ENCODE assay signal across 8 cellular contexts in genomic region chr10:72263613-72264241, GRCh38. TPM values are rescaled to one million over a fixed set of nuclear protein-coding genes. Genes with fewer than 3 reads are reported as not detected.
A peak's percentile ranks its signal among the peaks of the same experiment; 100 is the strongest.
DNase-seq lines count a peak whose midpoint lies in the region; ATAC-seq and TF ChIP-seq lines count a peak whose summit lies in the region.

No MANE protein-coding gene starts in this region.

- H3K27me3 Mint-ChIP-seq in activated CD4-positive, alpha-beta T cell treated with anti-CD3 and anti-CD28 coated beads, Interleukin-2, amount 10 ng/mL, durations not matched to agents 7 days and 5 days = no peaks in the 10 kb centered on the region
- peaks cover 1% of the 10 kb centered on the region for H3K27me3 Mint-ChIP-seq in glutamatergic neuron (ENCODE audit: unreplicated experiment)

- no peak for ATAC-seq in HG02763 (IDR thresholded peaks at IDR 0.05; ENCODE audit: unreplicated experiment)
- no peak for ATAC-seq in HG03196 (IDR thresholded peaks at IDR 0.05; ENCODE audit: unreplicated experiment)

- no peaks in the 10 kb centered on the region for H3K9me3 ChIP-seq in stomach smooth muscle (ENCODE audit: control insufficient read depth in 2 of 2, low read length in 2 of 2)

- no peaks in the 10 kb centered on the region for H3K9me3 Mint-ChIP-seq in activated CD4-positive, alpha-beta T cell treated with anti-CD3 and anti-CD28 coated beads, Interleukin-2, amount 10 ng/mL, durations not matched to agents 7 days and 5 days
- H3K9me3 Mint-ChIP-seq in glutamatergic neuron (ENCODE audit: unreplicated experiment) = peaks cover 10% of the 10 kb centered on the region

- H3K36me3 Mint-ChIP-seq in activated CD4-positive, alpha-beta T cell treated with anti-CD3 and anti-CD28 coated beads, Interleukin-2, amount 10 ng/mL, durations not matched to agents 7 days and 5 days (ENCODE audit: low read depth) = no peaks in the 10 kb centered on the region
- H3K36me3 Mint-ChIP-seq in glutamatergic neuron (ENCODE audit: unreplicated experiment) = no peaks in the 10 kb centered on the region

- H3K4me3 ChIP-seq in stomach smooth muscle (ENCODE audit: low read length in 2 of 2) = no peak overlapping the region

- peaks cover 55% of the 10 kb centered on the region for H3K4me1 Mint-ChIP-seq in activated CD4-positive, alpha-beta T cell treated with anti-CD3 and anti-CD28 coated beads, Interleukin-2, amount 10 ng/mL, durations not matched to agents 7 days and 5 days
- H3K4me1 Mint-ChIP-seq in glutamatergic neuron (ENCODE audit: low read depth, unreplicated experiment) = peaks cover 23% of the 10 kb centered on the region

- no peak overlapping the region for H3K9ac ChIP-seq in stomach smooth muscle (ENCODE audit: low read length in 2 of 2)

- CTCF ChIA-PET in activated CD4-positive, alpha-beta T cell treated with anti-CD3 and anti-CD28 coated beads, Interleukin-2, amount 10 ng/mL, durations not matched to agents 7 days and 5 days (lab: Charles Lee) = interaction anchor here (0.8 to 2.4 kb wide), 7 partner anchors 8 to 215 kb away, joined by 3 to 7 read pairs (median 4); no protein-coding TSS in a partner anchor

- TF ChIP-seq CTCF in glutamatergic neuron (IDR thresholded peaks at IDR 0.05; ENCODE audit: partially characterized antibody, unreplicated experiment) = no peak

- peak overlapping the region; percentile 13 for H3K4me3 Mint-ChIP-seq in activated CD4-positive, alpha-beta T cell treated with anti-CD3 and anti-CD28 coated beads, Interleukin-2, amount 10 ng/mL, durations not matched to agents 7 days and 5 days
- H3K4me3 Mint-ChIP-seq in glutamatergic neuron (ENCODE audit: unreplicated experiment) = no peak overlapping the region

- peaks cover 34% of the 10 kb centered on the region for H3K4me1 ChIP-seq in stomach smooth muscle (ENCODE audit: control insufficient read depth, insufficient read depth, low read length)

- H3K27me3 ChIP-seq in stomach smooth muscle (ENCODE audit: control insufficient read depth in 1 of 2, insufficient read depth in 2 of 2, low read length in 2 of 2) = no peaks in the 10 kb centered on the region

- peak overlapping the region; percentile 24 for H3K27ac ChIP-seq in stomach smooth muscle (ENCODE audit: low read length)

- H3K27ac Mint-ChIP-seq in activated CD4-positive, alpha-beta T cell treated with anti-CD3 and anti-CD28 coated beads, Interleukin-2, amount 10 ng/mL, durations not matched to agents 7 days and 5 days = peak overlapping the region; percentile 83
- no peak overlapping the region for H3K27ac Mint-ChIP-seq in glutamatergic neuron (ENCODE audit: unreplicated experiment)

- H3K36me3 ChIP-seq in stomach smooth muscle (ENCODE audit: control insufficient read depth in 2 of 2, insufficient read depth in 2 of 2, low read length in 2 of 2) = no peaks in the 10 kb centered on the region

- peak; percentile 39 for DNase-seq in activated CD4-positive, alpha-beta T cell treated with anti-CD3 and anti-CD28 coated beads, Interleukin-2, amount 10 ng/mL, durations not matched to agents 7 days and 5 days
- DNase-seq in activated CD4-positive, alpha-beta T cell treated with anti-CD3 and anti-CD28 coated beads for 1 hour = no peak
- DNase-seq in NCI-H774 (lab: John Stamatoyannopoulos, UW) = peak; percentile 87
- peak; percentile 66 for DNase-seq in dermis blood vessel endothelial cell
- DNase-seq in glutamatergic neuron = no peak

- POLR2A ChIA-PET in activated CD4-positive, alpha-beta T cell treated with anti-CD3 and anti-CD28 coated beads, Interleukin-2, amount 10 ng/mL, durations not matched to agents 7 days and 5 days (lab: Charles Lee) = interaction anchor here (0.7 kb wide), 1 partner anchor 14 kb away, joined by 3 read pairs; no protein-coding TSS in a partner anchor

RNA-seq across cellular contexts. Expression of gene DDIT4, which starts 10.0 kb away (rescaled TPM):
- 100 to 1,000 TPM; 166 to 189 TPM for total RNA-seq in activated CD4-positive, alpha-beta T cell treated with anti-CD3 and anti-CD28 coated beads, Interleukin-2, amount 10 ng/mL, durations not matched to agents 7 days and 5 days
- 146 and 173 TPM in 2 replicates for total RNA-seq in dermis blood vessel endothelial cell
- total RNA-seq in glutamatergic neuron (ENCODE audit: unreplicated experiment) = 153 TPM

RNA-seq across cellular contexts. Expression of gene ASCC1, which starts 47.7 kb away (rescaled TPM):
- total RNA-seq in activated CD4-positive, alpha-beta T cell treated with anti-CD3 and anti-CD28 coated beads, Interleukin-2, amount 10 ng/mL, durations not matched to agents 7 days and 5 days = 10 to 100 TPM; 24.8 to 35.6 TPM
- total RNA-seq in dermis blood vessel endothelial cell (33.5 and 38.3 TPM in 2 replicates), glutamatergic neuron (ENCODE audit: unreplicated experiment) (33.3 TPM)

RNA-seq across cellular contexts. Expression of gene ANAPC16, which starts 47.9 kb away (rescaled TPM):
- 10 to 100 TPM; 82.9 to 87.1 TPM for total RNA-seq in activated CD4-positive, alpha-beta T cell treated with anti-CD3 and anti-CD28 coated beads, Interleukin-2, amount 10 ng/mL, durations not matched to agents 7 days and 5 days
- total RNA-seq in dermis blood vessel endothelial cell (51.5 and 54.5 TPM in 2 replicates), glutamatergic neuron (ENCODE audit: unreplicated experiment) (37.0 TPM)

Comparison
In these comparisons a context has a peak if more than half of its experiments do, and no peak if none do; other contexts are left out.
1. DNase-seq: peak in activated CD4-positive, alpha-beta T cell treated with anti-CD3 and anti-CD28 coated beads, Interleukin-2, amount 10 ng/mL, durations not matched to agents 7 days and 5 days (single experiment), NCI-H774 (single experiment) and dermis blood vessel endothelial cell (single experiment); none in activated CD4-positive, alpha-beta T cell treated with anti-CD3 and anti-CD28 coated beads for 1 hour (single experiment) and glutamatergic neuron (single experiment).